In genomic region chr7:21616796-21617436, GRCh38 we compare ENCODE assay signal across 1 cellular context.
TF ChIP-seq lines count a peak whose summit lies in the region.

No MANE protein-coding gene starts in this region.

TF ChIP-seq in IMR-90, 13 proteins besides CTCF, POLR2A, EP300 and RAD21 (continued from another document):
- TF ChIP-seq SMC3 (IDR thresholded peaks at IDR 0.05; ENCODE audit: low read depth, low read length): no peak
